Comparison of ENCODE assay signal across 1 cellular context in genomic region chr3:155303540-155303939, GRCh38.
TF ChIP-seq lines count a peak whose summit lies in the region.

No MANE protein-coding gene starts in this region.

TF ChIP-seq in K562, 482 proteins besides CTCF, POLR2A, EP300 and RAD21:
- TF ChIP-seq ZBTB40 (IDR thresholded peaks at IDR 0.05) (no peak), ZBTB40 (CRISPR knock-in tag; IDR thresholded peaks at IDR 0.05) (no peak), MAX (CRISPR knock-in tag; IDR thresholded peaks at IDR 0.05) (no peak), SNIP1 (IDR thresholded peaks at IDR 0.05; ENCODE audit: low read depth) (no peak), BACH1 (tag; IDR thresholded peaks at IDR 0.05) (no peak), JUNB (CRISPR knock-in tag; conservative IDR thresholded peaks at IDR 0.05) (no peak), NUFIP1 (IDR thresholded peaks at IDR 0.05; ENCODE audit: partially characterized antibody) (no peak), ZNF316 (IDR thresholded peaks at IDR 0.05) (peak; percentile 85), NFIC (IDR thresholded peaks at IDR 0.05) (0 out of 2 replicates have a peak, but pooled peaks have one; percentile 28), C11orf30 (IDR thresholded peaks at IDR 0.05; ENCODE audit: low read depth) (peak; percentile 64), TCF15 (CRISPR knock-in tag; IDR thresholded peaks at IDR 0.05) (no peak), TOE1 (IDR thresholded peaks at IDR 0.05; ENCODE audit: borderline replicate concordance) (no peak), TOE1 (CRISPR knock-in tag; IDR thresholded peaks at IDR 0.05; ENCODE audit: borderline replicate concordance, low read depth) (no peak), SMAD2 (IDR thresholded peaks at IDR 0.05; ENCODE audit: low read depth, low read length) (no peak), NR2C2 (CRISPR knock-in tag; IDR thresholded peaks at IDR 0.05) (no peak), NR2C2 (tag; IDR thresholded peaks at IDR 0.05) (peak; percentile 41; the same call in 1 of the 2 replicates), NR2C1 (IDR thresholded peaks at IDR 0.05) (peak; percentile 51; the same call in 1 of the 2 replicates), NR2C1 (tag; IDR thresholded peaks at IDR 0.05) (no peak), SIX5 (IDR thresholded peaks at IDR 0.05; ENCODE audit: borderline replicate concordance in 1 of 2, insufficient read depth in 1 of 2, low read depth in 1 of 2, low read length in 2 of 2) (no peak), PKNOX1 (IDR thresholded peaks at IDR 0.05) (peak; percentile 88), ZNF431 (CRISPR knock-in tag; IDR thresholded peaks at IDR 0.05) (no peak), PBX2 (CRISPR knock-in tag; IDR thresholded peaks at IDR 0.05; ENCODE audit: low read depth) (no peak), PBX2 (tag; conservative IDR thresholded peaks at IDR 0.05; ENCODE audit: low read depth) (peak; percentile 36), POU5F1 (IDR thresholded peaks at IDR 0.05; ENCODE audit: borderline replicate concordance, low read depth, low read length, partially characterized antibody) (no peak), RBM39 (optimal IDR thresholded peaks at IDR 0.05; ENCODE audit: low read depth, low read length) (no peak), ZNF644 (tag; IDR thresholded peaks at IDR 0.05; ENCODE audit: low read depth) (no peak), MEIS2 (IDR thresholded peaks at IDR 0.05; ENCODE audit: partially characterized antibody) (peak; percentile 58)
